Comparison of ENCODE assay signal across 8 cellular contexts in the genomic region with DNA sequence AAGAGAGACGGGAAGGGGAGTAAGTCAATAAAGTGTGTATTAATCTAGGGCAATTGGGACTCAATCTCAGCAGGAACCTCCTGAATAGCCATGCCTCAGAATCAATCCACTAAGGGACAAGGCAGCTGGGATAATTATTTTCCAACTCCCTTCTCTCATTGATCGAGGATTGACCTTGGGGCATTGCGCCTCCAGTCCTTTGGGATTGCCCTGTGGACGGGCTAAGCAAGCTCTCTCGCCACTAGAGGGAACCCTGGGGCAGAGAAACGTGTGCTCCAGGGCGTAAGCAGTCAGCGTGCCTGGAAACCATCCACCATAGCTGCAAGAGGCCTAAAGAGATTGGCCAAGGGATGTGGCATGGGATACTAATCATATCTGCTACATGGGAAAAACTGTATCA. TPM values are rescaled to one million over a fixed set of nuclear protein-coding genes. Genes with fewer than 3 reads are reported as not detected.
A peak's percentile ranks its signal among the peaks of the same experiment; 100 is the strongest.
DNase-seq lines count a peak whose midpoint lies in the region; ATAC-seq, FAIRE-seq and TF ChIP-seq lines count a peak whose summit lies in the region.

No MANE protein-coding gene starts in this region.

- intact Hi-C loops in endothelial cell of umbilical vein (cut with micrococcal nuclease): loop anchor here (1.0 to 2.0 kb wide), 2 partner anchors 31 to 53 kb away; no protein-coding TSS in a partner anchor
- intact Hi-C loops in thyroid gland (cut with DNase I): no loop called here

- no peaks in the 10 kb centered on the region for H3K4me1 ChIP-seq in endothelial cell of umbilical vein (ENCODE audit: control insufficient read depth, extremely low read depth, insufficient read depth, low read length)
- H3K4me1 ChIP-seq in thyroid gland: no peaks in the 10 kb centered on the region

- 20 to 21% methylated on average over 8 of the region's 8 CpGs for WGBS in thyroid gland, 2 donors

- H3K4me3 ChIP-seq in AG10803 (ENCODE audit: low read length): no peak overlapping the region
- no peak overlapping the region for H3K4me3 ChIP-seq in endothelial cell of umbilical vein (replicated peaks in 1 of 3; ENCODE audit: insufficient read depth in 1 of 3, low read depth in 1 of 3, low read length in 3 of 3)
- H3K4me3 ChIP-seq in thyroid gland (replicated peaks in 1 of 3): no peak overlapping the region

- dilution Hi-C loops in endothelial cell of umbilical vein (cut with MboI; ENCODE audit: extremely low pct_ligation_motif_present, low sequenced_read_pairs): no loop called here

- TF ChIP-seq POLR2A in endothelial cell of umbilical vein (IDR thresholded peaks at IDR 0.05; ENCODE audit: low read depth, low read length) (no peak), thyroid gland (IDR thresholded peaks at IDR 0.05) (no peak)

- FAIRE-seq in endothelial cell of umbilical vein (lab: Jason Lieb, UNC): peak; percentile 50

- H3K9ac ChIP-seq in endothelial cell of umbilical vein (replicated peaks; ENCODE audit: extremely low read depth, insufficient read depth, low read length): no peak overlapping the region

- H3K4me2 ChIP-seq in endothelial cell of umbilical vein (ENCODE audit: insufficient read depth, low read length): no peak overlapping the region

- no peak overlapping the region for H3K27ac ChIP-seq in endothelial cell of umbilical vein (ENCODE audit: insufficient read depth, low read depth, low read length)
- H3K27ac ChIP-seq in thyroid gland: no peak overlapping the region

- no peaks in the 10 kb centered on the region for H3K9me3 ChIP-seq in endothelial cell of umbilical vein (replicated peaks; ENCODE audit: control insufficient read depth, insufficient read depth, low read length)
- no peaks in the 10 kb centered on the region for H3K9me3 ChIP-seq in thyroid gland

- H3K9me1 ChIP-seq in endothelial cell of umbilical vein (replicated peaks; ENCODE audit: control insufficient read depth, extremely low read depth, insufficient read depth, low read length): no peaks in the 10 kb centered on the region

- peaks cover 8% of the 10 kb centered on the region for H3K9me3 Mint-ChIP-seq in mesothelial cell of epicardium

- CTCF ChIA-PET in endothelial cell of umbilical vein (lab: Charles Lee): interaction anchor here (0.9 to 3.1 kb wide), 15 partner anchors 8 to 1416 kb away, joined by 3 to 25 read pairs (median 5); a partner anchor contains a TSS

- H4K20me1 ChIP-seq in endothelial cell of umbilical vein (replicated peaks; ENCODE audit: control insufficient read depth, extremely low read depth, insufficient read depth, low read length): no peaks in the 10 kb centered on the region

- BruUV-seq in endothelial cell of umbilical vein (replicated peaks; lab: Mats Ljungman, UMichigan): no TSS peak

- POLR2A ChIA-PET in endothelial cell of umbilical vein (lab: Charles Lee): no interaction called here

- no peak overlapping the region for H2AFZ ChIP-seq in endothelial cell of umbilical vein (ENCODE audit: low read depth, low read length)

- no peak overlapping the region for H3K4me3 Mint-ChIP-seq in mesothelial cell of epicardium

- no peak overlapping the region for H3K27ac Mint-ChIP-seq in mesothelial cell of epicardium

- H3K36me3 Mint-ChIP-seq in mesothelial cell of epicardium: no peaks in the 10 kb centered on the region

- DNase-seq in AG10803 (ENCODE audit: low read depth): peak; percentile 85
- DNase-seq in NCI-H146 (lab: John Stamatoyannopoulos, UW): peak; percentile 75
- peak; percentile 4 to 16 for DNase-seq in activated CD4-positive, alpha-beta T cell treated with anti-CD3 and anti-CD28 coated beads for 4 hours
- DNase-seq in endothelial cell of umbilical vein (ENCODE audit: low read depth, low spot score): peak; percentile 73
- peak in 1 of 2 experiments; percentile 42 for DNase-seq in mesothelial cell of epicardium (ENCODE audit: low spot score in 2 of 2, unreplicated experiment in 2 of 2)
- DNase-seq in thyroid gland: peak; percentile 75 to 86
- no peak for DNase-seq in middle frontal gyrus (ENCODE audit: extremely low spot score, low spot score)

- no peaks in the 10 kb centered on the region for H3K4me1 Mint-ChIP-seq in mesothelial cell of epicardium

- TF ChIP-seq CTCF in AG10803 (conservative IDR thresholded peaks at IDR 0.05; ENCODE audit: low read length) (peak; percentile 85), endothelial cell of umbilical vein (IDR thresholded peaks at IDR 0.05; ENCODE audit: extremely low read depth in 1 of 2, insufficient read depth in 1 of 2, low read depth in 1 of 2, low read length in 2 of 2) (peak; percentile 65 to 81), mesothelial cell of epicardium (IDR thresholded peaks at IDR 0.05; ENCODE audit: unreplicated experiment) (peak; percentile 23), thyroid gland (IDR thresholded peaks at IDR 0.05) (peak; percentile 42 to 79 (median 74))

- H3K27me3 Mint-ChIP-seq in mesothelial cell of epicardium (ENCODE audit: low read depth): peaks cover 35% of the 10 kb centered on the region

- ATAC-seq in GM18870 (IDR thresholded peaks at IDR 0.05; ENCODE audit: unreplicated experiment): peak; percentile 47

- H3K79me2 ChIP-seq in endothelial cell of umbilical vein (ENCODE audit: control insufficient read depth, insufficient read depth, low read length): no peaks in the 10 kb centered on the region

- H3K36me3 ChIP-seq in endothelial cell of umbilical vein (ENCODE audit: control insufficient read depth in 2 of 2, extremely low read depth in 1 of 2, insufficient read depth in 2 of 2, low read length in 2 of 2) (no peaks in the 10 kb centered on the region), thyroid gland (no peaks in the 10 kb centered on the region)

- peaks cover 0 to 2% of the 10 kb centered on the region in 2 experiments for H3K27me3 ChIP-seq in endothelial cell of umbilical vein (ENCODE audit: control insufficient read depth in 2 of 2, insufficient read depth in 2 of 2, low read length in 2 of 2)
- no peaks in the 10 kb centered on the region for H3K27me3 ChIP-seq in thyroid gland

TF ChIP-seq in endothelial cell of umbilical vein, 7 proteins besides CTCF, POLR2A, EP300 and RAD21:
- TF ChIP-seq GATA2 (IDR thresholded peaks at IDR 0.05; ENCODE audit: insufficient read depth, insufficient read length, low read depth, low read length) (no peak), JUN (IDR thresholded peaks at IDR 0.05; ENCODE audit: borderline replicate concordance, insufficient read depth, insufficient read length, low read depth) (no peak), EZH2 (IDR thresholded peaks at IDR 0.05; ENCODE audit: borderline replicate concordance, low read depth, low read length, severe bottlenecking) (no peak), POLR2AphosphoS5 (IDR thresholded peaks at IDR 0.05; ENCODE audit: insufficient read depth, low read depth, low read length) (no peak), MYC (IDR thresholded peaks at IDR 0.05; ENCODE audit: low read depth, low read length) (no peak), FOS (IDR thresholded peaks at IDR 0.05; ENCODE audit: borderline replicate concordance, insufficient read depth, low read length) (no peak)
- TF ChIP-seq, protein P1, sequence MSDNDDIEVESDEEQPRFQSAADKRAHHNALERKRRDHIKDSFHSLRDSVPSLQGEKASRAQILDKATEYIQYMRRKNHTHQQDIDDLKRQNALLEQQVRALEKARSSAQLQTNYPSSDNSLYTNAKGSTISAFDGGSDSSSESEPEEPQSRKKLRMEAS (IDR thresholded peaks at IDR 0.05; ENCODE audit: insufficient read depth, insufficient read length): no peak

RNA-seq across cellular contexts. Expression of a gene that starts 53.9 kb away (rescaled TPM):
- total RNA-seq in endothelial cell of umbilical vein (15.1 and 17.1 TPM in 2 replicates), mesothelial cell of epicardium (12.1 to 16.4 TPM (median 16.1 TPM) in 3 replicates), thyroid gland (10 to 100 TPM in 3 of 4 donors, 1 to 10 TPM in 1; 7.5 to 13.2 (median 11.9) TPM)
- 3.0 and 4.9 TPM in 2 replicates for polyA plus RNA-seq in endothelial cell of umbilical vein
- 2.0 and 2.4 TPM in 2 replicates for polyA plus RNA-seq in endothelial cell of umbilical vein (2011; cell fraction: cytosol; rRNA removed)
- polyA plus RNA-seq in endothelial cell of umbilical vein (2011; cell fraction: nucleus; rRNA removed): 3.4 and 5.5 TPM in 2 replicates
- polyA plus RNA-seq in endothelial cell of umbilical vein (2012): 9.6 and 12.5 TPM in 2 replicates
- 16.2 and 25.2 TPM in 2 replicates for polyA minus RNA-seq in endothelial cell of umbilical vein
- 27.7 TPM for polyA minus RNA-seq in endothelial cell of umbilical vein (2011; cell fraction: cytosol; rRNA and poly(A)+ RNA removed)
- polyA minus RNA-seq in endothelial cell of umbilical vein (2011; cell fraction: nucleus; rRNA and poly(A)+ RNA removed): 8.7 and 13.6 TPM in 2 replicates

Comparison
In these comparisons a context has a peak if more than half of its experiments do, and no peak if none do; other contexts are left out.
1. CTCF ChIP-seq: peak in every context shown above with its lines; median percentile 85 in AG10803; 74 in thyroid gland; 73 in endothelial cell of umbilical vein; 23 in mesothelial cell of epicardium.